Comparison of ENCODE assay signal across 24 cellular contexts in the genomic region with DNA sequence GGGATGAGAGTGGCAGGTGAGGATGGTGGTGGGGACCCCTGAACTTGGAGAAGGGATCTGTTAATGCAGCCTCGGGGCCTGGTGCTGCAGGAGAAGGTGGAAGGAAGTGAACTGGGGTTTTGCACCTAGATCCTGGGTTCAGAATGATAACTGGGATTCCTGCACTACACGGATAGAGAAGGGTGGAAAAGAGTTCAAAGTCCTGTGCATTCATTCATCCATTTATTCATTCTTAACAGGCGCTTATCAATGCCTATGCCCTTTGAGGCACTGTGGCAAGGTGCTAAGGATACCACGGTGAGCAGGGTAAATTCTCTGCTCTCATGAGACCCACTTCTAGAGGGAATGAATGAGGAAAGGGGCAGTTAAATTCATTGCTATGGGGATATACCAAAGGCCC. TPM values are rescaled to one million over a fixed set of nuclear protein-coding genes. Genes with fewer than 3 reads are reported as not detected.
A peak's percentile ranks its signal among the peaks of the same experiment; 100 is the strongest.
DNase-seq lines count a peak whose midpoint lies in the region; FAIRE-seq and TF ChIP-seq lines count a peak whose summit lies in the region.
"Had no signal": no experiment of that assay in that cellular context is flagged by ENCODE, and none has a peak within 500 bp of the region (broad histone marks: within the 10 kb centered on the region; RNA-seq: fewer than 3 reads in every experiment).

No MANE protein-coding gene starts in this region.

- H3K9ac ChIP-seq in GM23248: no peak overlapping the region

- in situ Hi-C loops in GM23248 (cut with MboI): no loop called here

- peak overlapping the region; percentile 33 for H3K4me2 ChIP-seq in GM23248 (ENCODE audit: unreplicated experiment)
- peak overlapping the region; percentile 59 for H3K4me2 ChIP-seq in hepatocyte

- H3K79me2 ChIP-seq in GM23248 (ENCODE audit: insufficient read depth) (no peaks in the 10 kb centered on the region), hepatocyte (peaks cover 75% of the 10 kb centered on the region)

- 95 to 96% methylated on average over 4 of the region's 4 CpGs for WGBS in GM23248 (ENCODE audit: low coverage in 1 of 2, low lambda C conversion rate in 2 of 2, missing lambda C conversion rate in 2 of 2), 2 experiments
- WGBS in hepatocyte (ENCODE audit: low lambda C conversion rate, missing lambda C conversion rate): 86% methylated on average over 4 of the region's 4 CpGs
- WGBS in small intestine, 3 donors: 20 to 63% (median 45%) methylated on average over 4 of the region's 4 CpGs

- FAIRE-seq in small intestine (lab: Jason Lieb, UNC): no peak

- H3K4me1 ChIP-seq in GM23248 (ENCODE audit: insufficient read depth) (peaks cover 17% of the 10 kb centered on the region), ascending aorta (peaks cover 15 to 39% of the 10 kb centered on the region in 2 donors), hepatocyte (ENCODE audit: insufficient read depth) (peaks cover 31% of the 10 kb centered on the region), small intestine (ENCODE audit: control insufficient read depth in 2 of 2, insufficient read depth in 1 of 2, low read depth in 1 of 2, low read length in 1 of 2) (peaks cover 3 to 9% of the 10 kb centered on the region in 2 donors)

- H3K27me3 ChIP-seq in GM23248 (replicated peaks; ENCODE audit: insufficient read depth) (no peaks in the 10 kb centered on the region), ascending aorta (no peaks in the 10 kb centered on the region), hepatocyte (no peaks in the 10 kb centered on the region), small intestine (ENCODE audit: control insufficient read depth in 2 of 2, insufficient read depth in 2 of 2, low read length in 2 of 2) (no peaks in the 10 kb centered on the region)
- H3K27me3 ChIP-seq: stomach had no signal

- no peaks in the 10 kb centered on the region for H3K36me3 ChIP-seq in GM23248 (ENCODE audit: low read depth)
- peaks cover 0 to 5% of the 10 kb centered on the region in 2 donors for H3K36me3 ChIP-seq in ascending aorta
- no peaks in the 10 kb centered on the region for H3K36me3 ChIP-seq in hepatocyte (replicated peaks; ENCODE audit: insufficient read depth, low read depth)
- peaks cover 0 to 1% of the 10 kb centered on the region in 2 donors for H3K36me3 ChIP-seq in small intestine (ENCODE audit: control insufficient read depth in 2 of 2, insufficient read depth in 2 of 2, low read length in 2 of 2)
- H3K36me3 ChIP-seq: cardiac muscle cell, HAP-1 had no signal

- H3K27ac ChIP-seq in GM23248 (no peak overlapping the region), ascending aorta (peak overlapping the region; percentile 3 to 86), hepatocyte (peak overlapping the region; percentile 85), small intestine (ENCODE audit: low read depth in 1 of 2, low read length in 1 of 2) (peak overlapping the region; percentile 88 to 91)
- H3K27ac ChIP-seq: cardiac muscle cell, lower lobe of right lung had no signal

- TF ChIP-seq CTCF in ascending aorta (IDR thresholded peaks at IDR 0.05): no peak
- no peak for TF ChIP-seq CTCF in hepatocyte (IDR thresholded peaks at IDR 0.05; ENCODE audit: poor library complexity)

- no peak for DNase-seq in GM23248
- DNase-seq in ascending aorta (ENCODE audit: low spot score in 2 of 2): no peak
- no peak for DNase-seq in hepatocyte (ENCODE audit: low spot score)
- DNase-seq in small intestine: peak; percentile 90
- no peak for DNase-seq in OCI-M2 (lab: John Stamatoyannopoulos, UW; ENCODE audit: unreplicated experiment)
- no peak for DNase-seq in RPMI8226
- no peak for DNase-seq in iPS-NIHi11 (ENCODE audit: low spot score)
- DNase-seq in activated CD4-positive, alpha-beta T cell treated with anti-CD3 and anti-CD28 coated beads for 4 hours: no peak
- DNase-seq: activated B cell treated with CpG ODN at 0.5 μM for 24 hours; activated CD4-positive, alpha-beta memory T cell treated with anti-CD3 and anti-CD28 coated beads for 36 hours; activated T-cell treated with anti-CD3 and anti-CD28 coated beads, Interleukin-2, amount 50 U/mL, for 1 hour; hippocampal formation; KBM-7; lower lobe of right lung; NCI-H1694; NCI-H2171; NCI-H526; nucleus accumbens; stimulated activated CD4-positive, alpha-beta T cell treated with anti-CD3 and anti-CD28 coated beads, Interleukin-12 subunit alpha, Interleukin-12 subunit beta, amount 100 ng/mL, for 4 hours; stimulated activated CD4-positive, alpha-beta T cell treated with anti-CD3 and anti-CD28 coated beads, Interleukin-4, amount 100 ng/mL, for 4 hours; stomach; T1000 had no signal

- H2AFZ ChIP-seq in GM23248 (no peak overlapping the region), hepatocyte (no peak overlapping the region)

- H3K9me3 ChIP-seq in GM23248 (ENCODE audit: low read depth) (no peaks in the 10 kb centered on the region), ascending aorta (no peaks in the 10 kb centered on the region), hepatocyte (ENCODE audit: low read depth) (no peaks in the 10 kb centered on the region), small intestine (ENCODE audit: control insufficient read depth, low read depth) (no peaks in the 10 kb centered on the region)
- H3K9me3 ChIP-seq: HAP-1, lower lobe of right lung, stomach had no signal

- 0 out of 2 replicates have a peak, but pooled peaks cover 7% of the 10 kb centered on the region for H3F3A ChIP-seq in GM23248 (ENCODE audit: insufficient read depth)

- H3K9me2 ChIP-seq in GM23248 (ENCODE audit: insufficient read depth) (no peaks in the 10 kb centered on the region), hepatocyte (replicated peaks; ENCODE audit: insufficient read depth) (no peaks in the 10 kb centered on the region)

- H3K4me3 ChIP-seq in GM23248 (no peak overlapping the region), ascending aorta (no peak overlapping the region), hepatocyte (no peak overlapping the region), small intestine (ENCODE audit: low read depth in 1 of 2, low read length in 2 of 2) (peak overlapping the region in 1 of 2 donors; percentile 12)
- H3K4me3 ChIP-seq: cardiac muscle cell, HAP-1, lower lobe of right lung, stomach had no signal

- intact Hi-C loops in ascending aorta (cut with DNase I): no loop called here

- H4K20me1 ChIP-seq in GM23248 (ENCODE audit: insufficient read depth) (no peaks in the 10 kb centered on the region), hepatocyte (ENCODE audit: insufficient read depth, poor library complexity, severe bottlenecking) (peaks cover 14% of the 10 kb centered on the region)

RNA-seq across cellular contexts. Expression of gene TJP2, which starts 41.7 kb away (rescaled TPM):
- total RNA-seq in GM23248 (2014; rRNA removed; shearing (Covaris generic)): 8.6 and 22.0 TPM in 2 replicates
- polyA plus RNA-seq in GM23248 (2016; fragmentation: Nextera tagmentation; extraction: Ambion mirVana) (5.5 TPM in 2 replicates), hepatocyte (67.2 and 69.9 TPM in 2 replicates), small intestine (10 to 100 TPM; 48.3 to 99.2 (median 98.2) TPM)
- total RNA-seq in ascending aorta (154 TPM), hepatocyte (126 and 131 TPM in 2 replicates)
